In the genomic region with DNA sequence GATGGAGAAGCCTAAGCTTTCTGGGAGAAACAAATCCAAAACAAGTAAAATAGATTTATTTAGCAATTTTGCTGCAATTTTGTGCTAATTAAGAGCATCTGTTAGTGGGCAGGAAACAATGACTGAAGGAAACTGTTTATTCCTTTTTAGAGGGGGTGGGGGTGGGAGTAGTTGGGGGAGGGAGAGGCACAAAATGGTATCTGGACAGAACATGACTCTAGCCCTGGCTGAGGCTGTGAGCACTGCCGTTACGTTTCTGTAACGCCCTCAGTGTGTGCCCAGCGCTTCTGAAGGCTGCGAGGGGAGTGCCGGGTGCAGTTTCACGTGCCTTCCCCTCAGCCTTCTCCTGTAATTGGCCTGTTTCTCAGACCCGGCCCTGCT, we compare ENCODE assay signal across 14 cellular contexts. TPM values are rescaled to one million over a fixed set of nuclear protein-coding genes. Genes with fewer than 3 reads are reported as not detected.
DNase-seq lines count a peak whose midpoint lies in the region; TF ChIP-seq lines count a peak whose summit lies in the region.
"Had no signal": no experiment of that assay in that cellular context is flagged by ENCODE, and none has a peak within 500 bp of the region (broad histone marks: within the 10 kb centered on the region; RNA-seq: fewer than 3 reads in every experiment).

No MANE protein-coding gene starts in this region.

- peak overlapping the region; percentile 62 for H3K4me3 Mint-ChIP-seq in nephron progenitor cell
- H3K4me3 Mint-ChIP-seq: stimulated activated effector memory CD8-positive, alpha-beta T cell treated with anti-CD3 and anti-CD28 coated beads, Interleukin-12 subunit alpha, Interleukin-12 subunit beta, amount 100 ng/mL, for 72 hours had no signal

- H3K36me3 ChIP-seq in duodenal mucosa (ENCODE audit: control insufficient read depth in 1 of 2, insufficient read depth in 2 of 2, low read length in 2 of 2): no peaks in the 10 kb centered on the region
- no peaks in the 10 kb centered on the region for H3K36me3 ChIP-seq in uterus
- H3K36me3 ChIP-seq in MG63: no peaks in the 10 kb centered on the region
- H3K36me3 ChIP-seq: HAP-1, spleen had no signal

- H3K27me3 Mint-ChIP-seq in nephron progenitor cell (ENCODE audit: low read depth, poor library complexity): no peaks in the 10 kb centered on the region

- in situ Hi-C loops in G401 (cut with HindIII; ENCODE audit: low sequenced_read_pairs): no loop called here

- DNase-seq in DMS53 (lab: John Stamatoyannopoulos, UW) (peak; percentile 24), DMS53 treated with DMSO at 0.1 percent for 48 hours (lab: John Stamatoyannopoulos, UW; ENCODE audit: unreplicated experiment) (no peak), nephron progenitor cell (no peak), uterus (peak; percentile 42 to 61), G401 (ENCODE audit: low spot score) (no peak), MG63 (no peak)
- DNase-seq in stimulated activated naive CD4-positive, alpha-beta T cell treated with Interleukin-2 at 50 U/mL for 16 hours (lab: John Stamatoyannopoulos, UW): no peak
- DNase-seq: activated CD4-positive, CD25-positive, alpha-beta regulatory T cell treated with anti-CD3 and anti-CD28 coated beads, Interleukin-2, amount 50 U/mL, for 72 hours; GDM1; NCI-H2029 treated with DMSO at 0.1 percent for 48 hours; spleen had no signal

- peak overlapping the region; percentile 96 for H3K27ac Mint-ChIP-seq in nephron progenitor cell
- H3K27ac Mint-ChIP-seq: stimulated activated effector memory CD8-positive, alpha-beta T cell treated with anti-CD3 and anti-CD28 coated beads, Interleukin-12 subunit alpha, Interleukin-12 subunit beta, amount 100 ng/mL, for 72 hours had no signal

- TF ChIP-seq POLR2A in uterus (IDR thresholded peaks at IDR 0.05): no peak

- no peak overlapping the region for H3K27ac ChIP-seq in duodenal mucosa (ENCODE audit: low read depth, low read length)
- peak overlapping the region; percentile 83 to 91 for H3K27ac ChIP-seq in uterus
- H3K27ac ChIP-seq: spleen had no signal

- H3K9me3 ChIP-seq in duodenal mucosa (ENCODE audit: control insufficient read depth in 1 of 2, low read length in 2 of 2) (no peaks in the 10 kb centered on the region), uterus (no peaks in the 10 kb centered on the region), MG63 (no peaks in the 10 kb centered on the region)
- H3K9me3 ChIP-seq: HAP-1, spleen had no signal

- H3K36me3 Mint-ChIP-seq in nephron progenitor cell (ENCODE audit: low read depth): no peaks in the 10 kb centered on the region
- H3K36me3 Mint-ChIP-seq: stimulated activated effector memory CD8-positive, alpha-beta T cell treated with anti-CD3 and anti-CD28 coated beads, Interleukin-12 subunit alpha, Interleukin-12 subunit beta, amount 100 ng/mL, for 72 hours had no signal

- no peak for TF ChIP-seq CTCF in nephron progenitor cell (IDR thresholded peaks at IDR 0.05)
- no peak for TF ChIP-seq CTCF in uterus (IDR thresholded peaks at IDR 0.05)

- H3K4me3 ChIP-seq in duodenal mucosa (ENCODE audit: low read depth in 1 of 2, low read length in 2 of 2) (peak overlapping the region; percentile 57 to 58), uterus (peak overlapping the region; percentile 26 to 32), MG63 (no peak overlapping the region)
- H3K4me3 ChIP-seq: HAP-1 had no signal

- H3K27me3 ChIP-seq in duodenal mucosa (ENCODE audit: control insufficient read depth in 1 of 2, insufficient read depth in 2 of 2, low read length in 2 of 2) (no peaks in the 10 kb centered on the region), uterus (no peaks in the 10 kb centered on the region), MG63 (no peaks in the 10 kb centered on the region)
- H3K27me3 ChIP-seq: spleen had no signal

- no peaks in the 10 kb centered on the region for H3K9me3 Mint-ChIP-seq in nephron progenitor cell
- H3K9me3 Mint-ChIP-seq: stimulated activated effector memory CD8-positive, alpha-beta T cell treated with anti-CD3 and anti-CD28 coated beads, Interleukin-12 subunit alpha, Interleukin-12 subunit beta, amount 100 ng/mL, for 72 hours had no signal

- H3K9ac ChIP-seq in duodenal mucosa (ENCODE audit: low read depth in 1 of 2, low read length in 2 of 2): no peak overlapping the region

- H3K4me1 Mint-ChIP-seq in nephron progenitor cell: peaks cover 92% of the 10 kb centered on the region
- H3K4me1 Mint-ChIP-seq: stimulated activated effector memory CD8-positive, alpha-beta T cell treated with anti-CD3 and anti-CD28 coated beads, Interleukin-12 subunit alpha, Interleukin-12 subunit beta, amount 100 ng/mL, for 72 hours had no signal

- intact Hi-C loops in uterus (cut with DNase I; ENCODE audit: low total_unique reads): no loop called here

- H3K4me1 ChIP-seq in duodenal mucosa (ENCODE audit: control insufficient read depth in 1 of 2, insufficient read depth in 2 of 2, low read length in 2 of 2): peaks cover 0 to 9% of the 10 kb centered on the region in 2 donors
- H3K4me1 ChIP-seq in uterus: peaks cover 3 to 15% of the 10 kb centered on the region in 2 donors

RNA-seq across cellular contexts. Expression of gene METTL24, which starts 28.8 kb away (rescaled TPM):
- 10 to 100 TPM in 3 of 4 donors, not detected in 1; 18.0 to 47.2 (median 30.7) TPM for total RNA-seq in uterus
- total RNA-seq in G401 (2014; rRNA removed; shearing (Covaris generic)): 1.8 and 2.6 TPM in 2 replicates
- not detected in 2 replicates for total RNA-seq in MG63 (2014; rRNA removed; shearing (Covaris generic); ENCODE audit: low replicate concordance)

Comparison
In these comparisons a context has a peak if more than half of its experiments do, and no peak if none do; other contexts are left out.
1. DNase-seq: peak in DMS53 (single experiment) and uterus (2 of 2); none in DMS53 treated with DMSO at 0.1 percent for 48 hours (single experiment), nephron progenitor cell (single experiment), G401 (single experiment), MG63 (single experiment) and stimulated activated naive CD4-positive, alpha-beta T cell treated with Interleukin-2 at 50 U/mL for 16 hours (single experiment).